Comparison of ENCODE assay signal across 10 cellular contexts in genomic region chr6:41934278-41935189, GRCh38. TPM values are rescaled to one million over a fixed set of nuclear protein-coding genes. Genes with fewer than 3 reads are reported as not detected.
DNase-seq lines count a peak whose midpoint lies in the region; ATAC-seq and TF ChIP-seq lines count a peak whose summit lies in the region.
"Had no signal": no experiment of that assay in that cellular context is flagged by ENCODE, and none has a peak within 500 bp of the region (broad histone marks: within the 10 kb centered on the region; RNA-seq: fewer than 3 reads in every experiment).

No MANE protein-coding gene starts in this region.

- BruUV-seq in MCF 10A (replicated peaks; lab: Mats Ljungman, UMichigan) (no TSS peak), mammary epithelial cell (replicated peaks; lab: Mats Ljungman, UMichigan) (no TSS peak), Panc1 (replicated peaks; lab: Mats Ljungman, UMichigan) (no TSS peak)

- peak; percentile 9; the same call in 1 of the 2 replicates for ATAC-seq in Panc1
- no peak for ATAC-seq in GM18498 (IDR thresholded peaks at IDR 0.05; ENCODE audit: unreplicated experiment)
- no peak for ATAC-seq in HG03571 (IDR thresholded peaks at IDR 0.05; ENCODE audit: unreplicated experiment)

- DNase-seq in MCF 10A (ENCODE audit: unreplicated experiment) (peak; percentile 38), mammary epithelial cell (no peak), Panc1 (ENCODE audit: low read depth, low spot score) (no peak), DMS153 (lab: John Stamatoyannopoulos, UW) (no peak)
- DNase-seq: C1 segment of cervical spinal cord had no signal

- no peak overlapping the region for H2AFZ ChIP-seq in mammary epithelial cell (ENCODE audit: low read depth, low read length)

- H3K9me3 Mint-ChIP-seq in MCF 10A (ENCODE audit: unreplicated experiment): no peaks in the 10 kb centered on the region
- H3K9me3 Mint-ChIP-seq: endodermal cell had no signal

- TF ChIP-seq CTCF in MCF 10A (IDR thresholded peaks at IDR 0.05; ENCODE audit: unreplicated experiment) (no peak), mammary epithelial cell (conservative IDR thresholded peaks at IDR 0.05 in 1 of 2, IDR thresholded peaks at IDR 0.05 in 1 of 2; ENCODE audit: extremely low read depth in 1 of 2, insufficient read depth in 1 of 2, low read depth in 1 of 2, low read length in 2 of 2) (no peak), Panc1 (IDR thresholded peaks at IDR 0.05) (no peak)

- H3K27me3 ChIP-seq in mammary epithelial cell (ENCODE audit: insufficient read depth, low read length): no peaks in the 10 kb centered on the region
- no peaks in the 10 kb centered on the region for H3K27me3 ChIP-seq in Panc1 (ENCODE audit: control insufficient read depth, insufficient read depth, low read length)
- no peaks in the 10 kb centered on the region for H3K27me3 ChIP-seq in endocrine pancreas (ENCODE audit: control insufficient read depth, insufficient read depth, low read length)
- no peaks in the 10 kb centered on the region for H3K27me3 ChIP-seq in subcutaneous abdominal adipose tissue (ENCODE audit: control insufficient read depth in 5 of 5, insufficient read depth in 4 of 5, low read length in 5 of 5)

- H3K9ac ChIP-seq in mammary epithelial cell (ENCODE audit: insufficient read depth, low read length) (no peak overlapping the region), endocrine pancreas (ENCODE audit: control insufficient read depth, insufficient read depth, low read length) (no peak overlapping the region), subcutaneous abdominal adipose tissue (ENCODE audit: low read length in 5 of 5) (peak overlapping the region in 2 of 5 donors; percentile 17 to 29)

- no peaks in the 10 kb centered on the region for H3K27me3 Mint-ChIP-seq in MCF 10A (ENCODE audit: insufficient read depth, unreplicated experiment)

- H3K27ac ChIP-seq in mammary epithelial cell (ENCODE audit: insufficient read depth, low read depth, low read length) (no peak overlapping the region), Panc1 (ENCODE audit: low read length) (no peak overlapping the region), subcutaneous abdominal adipose tissue (ENCODE audit: low read depth, low read length) (peak overlapping the region; percentile 5)

- dilution Hi-C loops in mammary epithelial cell (cut with HindIII; ENCODE audit: low sequenced_read_pairs): loop anchor here (5.0 kb wide), 2 partner anchors 77 to 93 kb away; no protein-coding TSS in a partner anchor

- no peak overlapping the region for H3K4me3 Mint-ChIP-seq in MCF 10A (ENCODE audit: unreplicated experiment)
- H3K4me3 Mint-ChIP-seq: endodermal cell had no signal

- H3K36me3 Mint-ChIP-seq in MCF 10A (ENCODE audit: insufficient read depth, unreplicated experiment): peaks cover 93% of the 10 kb centered on the region

- peaks cover 43% of the 10 kb centered on the region for H3K36me3 ChIP-seq in mammary epithelial cell (ENCODE audit: insufficient read depth, low read length)
- H3K36me3 ChIP-seq in Panc1 (ENCODE audit: control insufficient read depth, insufficient read depth, low read length): peaks cover 18% of the 10 kb centered on the region
- H3K36me3 ChIP-seq in endocrine pancreas (ENCODE audit: control insufficient read depth, insufficient read depth, low read length): no peaks in the 10 kb centered on the region
- H3K36me3 ChIP-seq in subcutaneous abdominal adipose tissue (ENCODE audit: control insufficient read depth in 5 of 5, insufficient read depth in 5 of 5, low read length in 5 of 5): peaks cover 9 to 78% (median 60%) of the 10 kb centered on the region in 5 donors

- H4K20me1 ChIP-seq in mammary epithelial cell (ENCODE audit: insufficient read depth, low read length): no peaks in the 10 kb centered on the region

- POLR2A ChIA-PET in MCF 10A (lab: Yijun Ruan, JAX) (interaction anchor here (1.3 to 14.4 kb wide), 4 partner anchors 12 to 121 kb away, joined by 3 to 157 read pairs (median 5); partner anchors contain the start of genes BYSL, MED20 and TAF8), Panc1 (lab: Charles Lee) (interaction anchor here (0.5 kb wide), 1 partner anchor 38 kb away, joined by 3 read pairs; no protein-coding TSS in a partner anchor)

- H3K4me1 ChIP-seq in mammary epithelial cell (ENCODE audit: insufficient read depth, low read length) (peaks cover 24% of the 10 kb centered on the region), Panc1 (ENCODE audit: control insufficient read depth, insufficient read depth, low read length) (peaks cover 30% of the 10 kb centered on the region), endocrine pancreas (ENCODE audit: control insufficient read depth, insufficient read depth, low read length) (peaks cover 9% of the 10 kb centered on the region), subcutaneous abdominal adipose tissue (ENCODE audit: control insufficient read depth in 5 of 5, insufficient read depth in 5 of 5, low read length in 5 of 5) (peaks cover 12 to 50% (median 48%) of the 10 kb centered on the region in 5 donors)

- intact Hi-C loops in MCF 10A (cut with micrococcal nuclease): loop anchor here (5.0 kb wide), 1 partner anchor 147 kb away; the partner anchor contains the start of gene TOMM6
- intact Hi-C loops in mammary epithelial cell (cut with micrococcal nuclease): loop anchor here (10.0 kb wide), 1 partner anchor 290 kb away; no protein-coding TSS in a partner anchor
- intact Hi-C loops in Panc1 (cut with micrococcal nuclease; ENCODE audit: unreplicated experiment): no loop called here

- H3K9me3 ChIP-seq in mammary epithelial cell (replicated peaks; ENCODE audit: insufficient read depth, low read length) (no peaks in the 10 kb centered on the region), Panc1 (ENCODE audit: control insufficient read depth, insufficient read depth, low read depth, low read length) (no peaks in the 10 kb centered on the region), endocrine pancreas (ENCODE audit: control insufficient read depth, low read length) (no peaks in the 10 kb centered on the region), subcutaneous abdominal adipose tissue (ENCODE audit: control insufficient read depth in 5 of 5, low read length in 5 of 5) (no peaks in the 10 kb centered on the region)

- no peak overlapping the region for H3K27ac Mint-ChIP-seq in MCF 10A (ENCODE audit: low read depth, unreplicated experiment)
- H3K27ac Mint-ChIP-seq: endodermal cell had no signal

- 79% methylated on average over 6 of the region's 7 CpGs for whole genome bisulfite sequencing in mammary epithelial cell (ENCODE audit: low coverage, missing lambda C conversion rate)

- H3K4me3 ChIP-seq in mammary epithelial cell (replicated peaks in 1 of 3; ENCODE audit: insufficient read depth in 1 of 3, low read depth in 2 of 3, low read length in 3 of 3) (no peak overlapping the region), Panc1 (ENCODE audit: low read depth in 2 of 2, low read length in 2 of 2) (no peak overlapping the region), endocrine pancreas (ENCODE audit: control insufficient read depth, insufficient read depth, low read length) (peak overlapping the region; percentile 0), subcutaneous abdominal adipose tissue (ENCODE audit: low read depth in 1 of 5, low read length in 5 of 5) (no peak overlapping the region)

- in situ Hi-C loops in mammary epithelial cell (cut with MboI; ENCODE audit: low sequenced_read_pairs in 2 of 2): no loop called here
- in situ Hi-C loops in Panc1 (cut with HindIII; ENCODE audit: low pct_unique_long_range_greater_than_20kb, low sequenced_read_pairs): no loop called here

- H3K4me1 Mint-ChIP-seq in MCF 10A (ENCODE audit: insufficient read depth, unreplicated experiment): peaks cover 19% of the 10 kb centered on the region

- CTCF ChIA-PET in MCF 10A (lab: Yijun Ruan, JAX): interaction anchor here (0.7 to 10.1 kb wide), 11 partner anchors 12 to 149 kb away, joined by 3 to 117 read pairs (median 4); partner anchors contain the start of genes BYSL, MED20 and TAF8
- CTCF ChIA-PET in mammary epithelial cell (lab: Charles Lee; ENCODE audit: low non-redundant PET): interaction anchor here (0.7 kb wide), 1 partner anchor 40 kb away, joined by 3 read pairs; no protein-coding TSS in a partner anchor
- CTCF ChIA-PET in Panc1 (lab: Charles Lee): interaction anchor here (2.4 kb wide), 1 partner anchor 88 kb away, joined by 7 read pairs; no protein-coding TSS in a partner anchor

- peaks cover 52% of the 10 kb centered on the region for H3K79me2 ChIP-seq in mammary epithelial cell (ENCODE audit: insufficient read depth, low read length)

- no peak overlapping the region for H3K4me2 ChIP-seq in mammary epithelial cell (ENCODE audit: insufficient read depth, low read depth, low read length)

RNA-seq across cellular contexts. Expression of gene CCND3, which starts 7.1 kb away (rescaled TPM):
- total RNA-seq in MCF 10A (2022) (52.5 and 75.8 TPM in 2 replicates), mammary epithelial cell (10 to 100 TPM; 45.7 to 80.3 TPM), Panc1 (2021; ENCODE audit: unreplicated experiment) (36.8 TPM)
- 123 TPM for polyA plus RNA-seq in mammary epithelial cell
- polyA minus RNA-seq in mammary epithelial cell: 39.2 TPM
- polyA plus RNA-seq in Panc1 (2012; ENCODE audit: insufficient read length): 44.2 TPM

RNA-seq across cellular contexts. Expression of gene BYSL, which starts 13.2 kb away (rescaled TPM):
- total RNA-seq in MCF 10A (2022) (45.0 and 58.0 TPM in 2 replicates), mammary epithelial cell (10 to 100 TPM; 14.2 to 52.5 TPM), Panc1 (2021; ENCODE audit: unreplicated experiment) (49.1 TPM)
- 39.0 TPM for polyA plus RNA-seq in mammary epithelial cell
- polyA minus RNA-seq in mammary epithelial cell: 95.2 TPM
- polyA plus RNA-seq in Panc1 (2012; ENCODE audit: insufficient read length): 75.1 TPM

RNA-seq across cellular contexts. Expression of gene MED20, which starts 13.6 kb away (rescaled TPM):
- total RNA-seq in MCF 10A (2022) (27.6 and 29.2 TPM in 2 replicates), mammary epithelial cell (10 to 100 TPM; 22.4 to 23.7 TPM), Panc1 (2021; ENCODE audit: unreplicated experiment) (24.5 TPM)
- 24.5 TPM for polyA plus RNA-seq in mammary epithelial cell
- polyA minus RNA-seq in mammary epithelial cell: 60.3 TPM
- polyA plus RNA-seq in Panc1 (2012; ENCODE audit: insufficient read length): 14.2 TPM

RNA-seq across cellular contexts. Expression of gene USP49, which starts 39.4 kb away (rescaled TPM):
- total RNA-seq in MCF 10A (2022) (4.1 and 4.3 TPM in 2 replicates), mammary epithelial cell (1 to 10 TPM; 3.6 to 3.7 TPM), Panc1 (2021; ENCODE audit: unreplicated experiment) (5.4 TPM)
- polyA plus RNA-seq in mammary epithelial cell: 1.00 TPM
- polyA minus RNA-seq in mammary epithelial cell: 0.16 TPM
- 2.3 TPM for polyA plus RNA-seq in Panc1 (2012; ENCODE audit: insufficient read length)
